1 cellular context compared by ENCODE assay signal in genomic region chr1:157496121-157496526, GRCh38.
TF ChIP-seq lines count a peak whose summit lies in the region.

No MANE protein-coding gene starts in this region.

TF ChIP-seq in HepG2, 621 proteins besides CTCF, POLR2A, EP300 and RAD21 (continued from another document):
- TF ChIP-seq YEATS4 (CRISPR knock-in tag; IDR thresholded peaks at IDR 0.05; ENCODE audit: borderline replicate concordance): no peak
TF ChIP-seq in HepG2: peak in this region for 2.
